ENCODE assay signal across 14 cellular contexts in the genomic region with DNA sequence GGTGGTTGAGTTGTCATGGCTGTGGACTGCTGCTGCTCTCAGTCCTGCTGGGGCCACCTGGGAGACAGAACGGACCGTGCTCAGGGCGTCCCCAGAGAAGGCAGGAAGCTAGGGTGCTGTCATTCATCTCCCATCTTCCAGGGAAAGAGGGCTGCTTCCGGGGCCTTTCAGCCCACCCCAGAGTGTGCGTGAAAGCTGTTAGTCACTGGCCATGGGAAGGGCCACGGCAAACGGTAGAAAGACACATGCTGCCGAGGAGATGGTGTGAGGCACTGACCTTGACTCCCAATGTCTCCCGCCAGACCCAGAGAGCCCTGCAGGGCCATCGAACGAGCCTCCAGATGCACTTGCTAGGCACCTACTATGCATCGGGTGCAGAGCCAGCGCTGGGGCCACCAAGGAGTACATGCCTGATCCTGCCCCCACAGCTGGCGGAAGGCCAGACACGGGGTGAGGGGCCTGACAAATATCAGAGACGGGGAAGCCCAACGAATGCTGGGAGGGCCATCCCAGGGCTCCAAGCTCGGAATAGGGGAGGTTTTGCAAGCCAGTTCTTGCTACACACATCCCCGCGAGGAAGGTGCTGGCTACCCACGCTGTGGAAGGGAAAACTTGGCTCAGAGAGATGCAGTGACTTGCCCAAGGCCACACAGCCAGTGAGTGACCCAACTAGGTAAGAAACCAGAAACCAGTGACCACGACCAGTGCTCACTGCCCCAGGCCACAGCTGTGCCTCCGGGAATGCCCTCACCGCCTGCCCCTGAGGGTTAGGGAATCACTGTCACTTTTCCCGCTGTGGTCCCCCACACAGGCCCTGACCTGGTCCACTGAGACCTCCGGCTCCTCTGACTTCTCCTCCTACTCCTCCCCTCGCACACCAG. TPM values are rescaled to one million over a fixed set of nuclear protein-coding genes. Genes with fewer than 3 reads are reported as not detected.
A peak's percentile ranks its signal among the peaks of the same experiment; 100 is the strongest.
DNase-seq lines count a peak whose midpoint lies in the region; TF ChIP-seq lines count a peak whose summit lies in the region.
"Had no signal": no experiment of that assay in that cellular context is flagged by ENCODE, and none has a peak within 500 bp of the region (broad histone marks: within the 10 kb centered on the region; RNA-seq: fewer than 3 reads in every experiment).

No MANE protein-coding gene starts in this region.

- CTCF ChIA-PET in activated naive CD4-positive, alpha-beta T cell treated with anti-CD3 and anti-CD28 coated beads, Interleukin-2, amount 10 ng/mL, durations not matched to agents 7 days and 5 days (lab: Charles Lee), result no interaction called here
- CTCF ChIA-PET in activated CD4-positive, alpha-beta T cell treated with anti-CD3 and anti-CD28 coated beads, Interleukin-2, amount 10 ng/mL, durations not matched to agents 7 days and 5 days (lab: Charles Lee), result interaction anchor here (7.1 kb wide), 1 partner anchor 9 kb away, joined by 80 read pairs; the partner anchor contains the start of gene RAC2

- H3K36me3 Mint-ChIP-seq in activated naive CD4-positive, alpha-beta T cell treated with anti-CD3 and anti-CD28 coated beads, Interleukin-2, amount 10 ng/mL, durations not matched to agents 7 days and 5 days, result peaks cover 91% of the 10 kb centered on the region
- H3K36me3 Mint-ChIP-seq in activated CD4-positive, alpha-beta T cell treated with anti-CD3 and anti-CD28 coated beads, Interleukin-2, amount 10 ng/mL, durations not matched to agents 7 days and 5 days (ENCODE audit: low read depth), result peaks cover 92% of the 10 kb centered on the region

- no peaks in the 10 kb centered on the region for H3K36me3 ChIP-seq in transverse colon

- H3K4me3 ChIP-seq in transverse colon, result no peak overlapping the region
- H3K4me3 ChIP-seq: heart left ventricle had no signal

- intact Hi-C loops in transverse colon (cut with DNase I; ENCODE audit: low total_unique reads), result no loop called here

- no peak for TF ChIP-seq POLR2A in transverse colon (IDR thresholded peaks at IDR 0.05)

- H3K27ac ChIP-seq in transverse colon, result no peak overlapping the region
- H3K27ac ChIP-seq: epithelial cell of prostate, parathyroid adenoma had no signal

- TF ChIP-seq CTCF in transverse colon (IDR thresholded peaks at IDR 0.05), result no peak

- peak; percentile 26 for DNase-seq in activated naive CD4-positive, alpha-beta T cell treated with anti-CD3 and anti-CD28 coated beads, Interleukin-2, amount 10 ng/mL, durations not matched to agents 7 days and 5 days
- DNase-seq in activated naive CD4-positive, alpha-beta T cell treated with anti-CD3 and anti-CD28 coated beads, Interleukin-2, amount 50 U/mL, for 16 hours, result no peak
- DNase-seq in activated CD4-positive, alpha-beta T cell treated with anti-CD3 and anti-CD28 coated beads, Interleukin-2, amount 10 ng/mL, durations not matched to agents 7 days and 5 days, result no peak
- DNase-seq in iPS-NIHi11 (ENCODE audit: low spot score) (peak; percentile 3), transverse colon (peak; percentile 6), anterior cingulate cortex (lab: John Stamatoyannopoulos, UW) (no peak), T-helper 9 cell (no peak), NCI-H345 treated with DMSO at 0.1 percent for 48 hours (lab: John Stamatoyannopoulos, UW; ENCODE audit: unreplicated experiment) (no peak)
- DNase-seq: AML-193, heart left ventricle, NCI-H1092, NCI-H774 had no signal

- WGBS in transverse colon (ENCODE audit: low coverage in 1 of 2), 2 donors, result 69 to 93% methylated on average over 2 to 25 of the region's 27 CpGs

- H3K4me3 Mint-ChIP-seq in activated naive CD4-positive, alpha-beta T cell treated with anti-CD3 and anti-CD28 coated beads, Interleukin-2, amount 10 ng/mL, durations not matched to agents 7 days and 5 days, result peak overlapping the region; percentile 52
- peak overlapping the region; percentile 63 for H3K4me3 Mint-ChIP-seq in activated CD4-positive, alpha-beta T cell treated with anti-CD3 and anti-CD28 coated beads, Interleukin-2, amount 10 ng/mL, durations not matched to agents 7 days and 5 days

- H3K9me3 ChIP-seq in transverse colon, result no peaks in the 10 kb centered on the region
- H3K9me3 ChIP-seq: heart left ventricle had no signal

- peaks cover 0 to 9% (median 7%) of the 10 kb centered on the region in 4 donors for H3K4me1 ChIP-seq in transverse colon
- H3K4me1 ChIP-seq: parathyroid adenoma had no signal

- peaks cover 98% of the 10 kb centered on the region for H3K4me1 Mint-ChIP-seq in activated naive CD4-positive, alpha-beta T cell treated with anti-CD3 and anti-CD28 coated beads, Interleukin-2, amount 10 ng/mL, durations not matched to agents 7 days and 5 days
- H3K4me1 Mint-ChIP-seq in activated CD4-positive, alpha-beta T cell treated with anti-CD3 and anti-CD28 coated beads, Interleukin-2, amount 10 ng/mL, durations not matched to agents 7 days and 5 days, result peaks cover 98% of the 10 kb centered on the region

- POLR2A ChIA-PET in activated CD4-positive, alpha-beta T cell treated with anti-CD3 and anti-CD28 coated beads, Interleukin-2, amount 10 ng/mL, durations not matched to agents 7 days and 5 days (lab: Charles Lee), result interaction anchor here (2.0 kb wide), 1 partner anchor 9 kb away, joined by 6 read pairs; no protein-coding TSS in a partner anchor

- no peaks in the 10 kb centered on the region for H3K27me3 Mint-ChIP-seq in activated naive CD4-positive, alpha-beta T cell treated with anti-CD3 and anti-CD28 coated beads, Interleukin-2, amount 10 ng/mL, durations not matched to agents 7 days and 5 days
- no peaks in the 10 kb centered on the region for H3K27me3 Mint-ChIP-seq in activated CD4-positive, alpha-beta T cell treated with anti-CD3 and anti-CD28 coated beads, Interleukin-2, amount 10 ng/mL, durations not matched to agents 7 days and 5 days

- H3K27me3 ChIP-seq in transverse colon, result no peaks in the 10 kb centered on the region

- TF ChIP-seq EP300 in transverse colon (IDR thresholded peaks at IDR 0.05; ENCODE audit: low read depth), result no peak

- no peaks in the 10 kb centered on the region for H3K9me3 Mint-ChIP-seq in activated naive CD4-positive, alpha-beta T cell treated with anti-CD3 and anti-CD28 coated beads, Interleukin-2, amount 10 ng/mL, durations not matched to agents 7 days and 5 days
- H3K9me3 Mint-ChIP-seq in activated CD4-positive, alpha-beta T cell treated with anti-CD3 and anti-CD28 coated beads, Interleukin-2, amount 10 ng/mL, durations not matched to agents 7 days and 5 days, result no peaks in the 10 kb centered on the region

- H3K27ac Mint-ChIP-seq in activated naive CD4-positive, alpha-beta T cell treated with anti-CD3 and anti-CD28 coated beads, Interleukin-2, amount 10 ng/mL, durations not matched to agents 7 days and 5 days, result peak overlapping the region; percentile 98
- H3K27ac Mint-ChIP-seq in activated CD4-positive, alpha-beta T cell treated with anti-CD3 and anti-CD28 coated beads, Interleukin-2, amount 10 ng/mL, durations not matched to agents 7 days and 5 days, result peak overlapping the region; percentile 99

- in situ Hi-C loops in transverse colon (cut with MboI; ENCODE audit: low pct_ligation_motif_present in 1 of 4, low pct_unique_long_range_greater_than_20kb in 1 of 4, low sequenced_read_pairs in 3 of 4), result no loop called here

RNA-seq across cellular contexts. Expression of gene RAC2, which starts 10.1 kb away (rescaled TPM):
- 1,000 to 10,000 TPM; 1,015 to 1,117 TPM for total RNA-seq in activated CD4-positive, alpha-beta T cell treated with anti-CD3 and anti-CD28 coated beads, Interleukin-2, amount 10 ng/mL, durations not matched to agents 7 days and 5 days
- 10 to 100 TPM in 3 of 4 donors, 1 to 10 TPM in 1; 5.2 to 36.3 (median 24.0) TPM for total RNA-seq in transverse colon

RNA-seq across cellular contexts. Expression of gene SSTR3, which starts 21.7 kb away (rescaled TPM):
- total RNA-seq in activated CD4-positive, alpha-beta T cell treated with anti-CD3 and anti-CD28 coated beads, Interleukin-2, amount 10 ng/mL, durations not matched to agents 7 days and 5 days, result 10 to 100 TPM; 10.1 to 10.2 TPM
- under 1 TPM in 2 of 4 donors, not detected in 2; 0.16 to 0.41 TPM for total RNA-seq in transverse colon

RNA-seq across cellular contexts. Expression of gene C1QTNF6, which starts 45.9 kb away (rescaled TPM):
- 1 to 10 TPM; 7.6 to 8.3 TPM for total RNA-seq in activated CD4-positive, alpha-beta T cell treated with anti-CD3 and anti-CD28 coated beads, Interleukin-2, amount 10 ng/mL, durations not matched to agents 7 days and 5 days
- 10 to 100 TPM in 1 of 4 donors, 1 to 10 TPM in 3; 1.4 to 68.8 (median 7.5) TPM for total RNA-seq in transverse colon

RNA-seq across cellular contexts. Expression of gene CYTH4, which starts 48.3 kb away (rescaled TPM):
- total RNA-seq in activated CD4-positive, alpha-beta T cell treated with anti-CD3 and anti-CD28 coated beads, Interleukin-2, amount 10 ng/mL, durations not matched to agents 7 days and 5 days, result 100 to 1,000 TPM; 106 to 110 TPM
- 10 to 100 TPM in 2 of 4 donors, 1 to 10 TPM in 2; 1.4 to 26.9 (median 10.6) TPM for total RNA-seq in transverse colon

Comparison
In these comparisons a context has a peak if more than half of its experiments do, and no peak if none do; other contexts are left out.
1. DNase-seq: peak in activated naive CD4-positive, alpha-beta T cell treated with anti-CD3 and anti-CD28 coated beads, Interleukin-2, amount 10 ng/mL, durations not matched to agents 7 days and 5 days (single experiment), iPS-NIHi11 (single experiment) and transverse colon (single experiment); none in activated naive CD4-positive, alpha-beta T cell treated with anti-CD3 and anti-CD28 coated beads, Interleukin-2, amount 50 U/mL, for 16 hours (single experiment), activated CD4-positive, alpha-beta T cell treated with anti-CD3 and anti-CD28 coated beads, Interleukin-2, amount 10 ng/mL, durations not matched to agents 7 days and 5 days (single experiment), anterior cingulate cortex (0 of 58), T-helper 9 cell (single experiment) and NCI-H345 treated with DMSO at 0.1 percent for 48 hours (single experiment).
2. RNA of gene RAC2, which starts 10.1 kb away (total RNA-seq): 1,015 to 1,117 TPM in activated CD4-positive, alpha-beta T cell treated with anti-CD3 and anti-CD28 coated beads, Interleukin-2, amount 10 ng/mL, durations not matched to agents 7 days and 5 days; 5.2 to 36.3 TPM in transverse colon; every median in the first group is over 10 times any median in the second.
3. RNA of gene SSTR3, which starts 21.7 kb away (total RNA-seq): 10.1 to 10.2 TPM in activated CD4-positive, alpha-beta T cell treated with anti-CD3 and anti-CD28 coated beads, Interleukin-2, amount 10 ng/mL, durations not matched to agents 7 days and 5 days; 0.16 to 0.41 TPM in transverse colon; every median in the first group is over 4 times any median in the second.